ENCODE assay signal across 1 cellular context in the genomic region with DNA sequence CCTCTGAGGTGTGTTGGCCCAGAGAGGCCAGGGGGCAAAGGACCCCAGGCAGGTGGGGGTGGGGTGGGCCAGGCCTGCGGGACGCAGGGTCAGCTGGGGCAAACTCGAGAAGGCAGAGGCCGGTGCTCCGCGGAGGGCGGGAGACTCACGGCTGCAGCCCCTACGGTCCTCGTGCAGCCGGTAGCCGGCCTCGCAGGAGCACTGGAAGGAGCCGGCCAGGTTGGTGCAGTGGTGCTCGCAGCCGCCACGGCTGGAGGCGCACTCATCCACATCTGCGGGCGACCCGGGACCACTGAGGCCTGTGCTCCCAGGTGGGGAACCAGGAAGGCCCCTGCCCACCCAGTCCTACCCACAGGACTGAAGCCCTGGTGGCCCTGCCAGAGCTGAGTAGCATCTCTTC.
TF ChIP-seq lines count a peak whose summit lies in the region.

No MANE protein-coding gene starts in this region.

TF ChIP-seq in HCT116, 20 proteins besides CTCF, POLR2A, EP300 and RAD21 (continued from another document):
- TF ChIP-seq, protein P1, sequence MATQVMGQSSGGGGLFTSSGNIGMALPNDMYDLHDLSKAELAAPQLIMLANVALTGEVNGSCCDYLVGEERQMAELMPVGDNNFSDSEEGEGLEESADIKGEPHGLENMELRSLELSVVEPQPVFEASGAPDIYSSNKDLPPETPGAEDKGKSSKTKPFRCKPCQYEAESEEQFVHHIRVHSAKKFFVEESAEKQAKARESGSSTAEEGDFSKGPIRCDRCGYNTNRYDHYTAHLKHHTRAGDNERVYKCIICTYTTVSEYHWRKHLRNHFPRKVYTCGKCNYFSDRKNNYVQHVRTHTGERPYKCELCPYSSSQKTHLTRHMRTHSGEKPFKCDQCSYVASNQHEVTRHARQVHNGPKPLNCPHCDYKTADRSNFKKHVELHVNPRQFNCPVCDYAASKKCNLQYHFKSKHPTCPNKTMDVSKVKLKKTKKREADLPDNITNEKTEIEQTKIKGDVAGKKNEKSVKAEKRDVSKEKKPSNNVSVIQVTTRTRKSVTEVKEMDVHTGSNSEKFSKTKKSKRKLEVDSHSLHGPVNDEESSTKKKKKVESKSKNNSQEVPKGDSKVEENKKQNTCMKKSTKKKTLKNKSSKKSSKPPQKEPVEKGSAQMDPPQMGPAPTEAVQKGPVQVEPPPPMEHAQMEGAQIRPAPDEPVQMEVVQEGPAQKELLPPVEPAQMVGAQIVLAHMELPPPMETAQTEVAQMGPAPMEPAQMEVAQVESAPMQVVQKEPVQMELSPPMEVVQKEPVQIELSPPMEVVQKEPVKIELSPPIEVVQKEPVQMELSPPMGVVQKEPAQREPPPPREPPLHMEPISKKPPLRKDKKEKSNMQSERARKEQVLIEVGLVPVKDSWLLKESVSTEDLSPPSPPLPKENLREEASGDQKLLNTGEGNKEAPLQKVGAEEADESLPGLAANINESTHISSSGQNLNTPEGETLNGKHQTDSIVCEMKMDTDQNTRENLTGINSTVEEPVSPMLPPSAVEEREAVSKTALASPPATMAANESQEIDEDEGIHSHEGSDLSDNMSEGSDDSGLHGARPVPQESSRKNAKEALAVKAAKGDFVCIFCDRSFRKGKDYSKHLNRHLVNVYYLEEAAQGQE (IDR thresholded peaks at IDR 0.05; ENCODE audit: low read depth): no peak
- TF ChIP-seq YY1 (IDR thresholded peaks at IDR 0.05; ENCODE audit: extremely low read depth, insufficient replicate concordance, low read depth, low read length) (no peak), ZNF274 (IDR thresholded peaks at IDR 0.05; ENCODE audit: low read depth, low read length) (no peak), EGR1 (IDR thresholded peaks at IDR 0.05; ENCODE audit: low read depth) (no peak), TCF7L2 (IDR thresholded peaks at IDR 0.05; ENCODE audit: borderline replicate concordance, extremely low read depth, insufficient read depth, insufficient read length) (no peak), CBX3 (IDR thresholded peaks at IDR 0.05; ENCODE audit: low read depth) (no peak), FOSL1 (IDR thresholded peaks at IDR 0.05; ENCODE audit: low read depth) (no peak), POLR2AphosphoS5 (IDR thresholded peaks at IDR 0.05; ENCODE audit: low read depth, low read length) (no peak), JUND (IDR thresholded peaks at IDR 0.05) (no peak)
- TF ChIP-seq, protein P2, sequence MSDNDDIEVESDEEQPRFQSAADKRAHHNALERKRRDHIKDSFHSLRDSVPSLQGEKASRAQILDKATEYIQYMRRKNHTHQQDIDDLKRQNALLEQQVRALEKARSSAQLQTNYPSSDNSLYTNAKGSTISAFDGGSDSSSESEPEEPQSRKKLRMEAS (IDR thresholded peaks at IDR 0.05): no peak
- TF ChIP-seq, protein P3, sequence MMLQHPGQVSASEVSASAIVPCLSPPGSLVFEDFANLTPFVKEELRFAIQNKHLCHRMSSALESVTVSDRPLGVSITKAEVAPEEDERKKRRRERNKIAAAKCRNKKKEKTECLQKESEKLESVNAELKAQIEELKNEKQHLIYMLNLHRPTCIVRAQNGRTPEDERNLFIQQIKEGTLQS (IDR thresholded peaks at IDR 0.05): no peak
- TF ChIP-seq, protein P4, sequence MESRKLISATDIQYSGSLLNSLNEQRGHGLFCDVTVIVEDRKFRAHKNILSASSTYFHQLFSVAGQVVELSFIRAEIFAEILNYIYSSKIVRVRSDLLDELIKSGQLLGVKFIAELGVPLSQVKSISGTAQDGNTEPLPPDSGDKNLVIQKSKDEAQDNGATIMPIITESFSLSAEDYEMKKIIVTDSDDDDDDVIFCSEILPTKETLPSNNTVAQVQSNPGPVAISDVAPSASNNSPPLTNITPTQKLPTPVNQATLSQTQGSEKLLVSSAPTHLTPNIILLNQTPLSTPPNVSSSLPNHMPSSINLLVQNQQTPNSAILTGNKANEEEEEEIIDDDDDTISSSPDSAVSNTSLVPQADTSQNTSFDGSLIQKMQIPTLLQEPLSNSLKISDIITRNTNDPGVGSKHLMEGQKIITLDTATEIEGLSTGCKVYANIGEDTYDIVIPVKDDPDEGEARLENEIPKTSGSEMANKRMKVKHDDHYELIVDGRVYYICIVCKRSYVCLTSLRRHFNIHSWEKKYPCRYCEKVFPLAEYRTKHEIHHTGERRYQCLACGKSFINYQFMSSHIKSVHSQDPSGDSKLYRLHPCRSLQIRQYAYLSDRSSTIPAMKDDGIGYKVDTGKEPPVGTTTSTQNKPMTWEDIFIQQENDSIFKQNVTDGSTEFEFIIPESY (IDR thresholded peaks at IDR 0.05; ENCODE audit: extremely low read depth, insufficient replicate concordance, low read length): no peak
